In the genomic region with DNA sequence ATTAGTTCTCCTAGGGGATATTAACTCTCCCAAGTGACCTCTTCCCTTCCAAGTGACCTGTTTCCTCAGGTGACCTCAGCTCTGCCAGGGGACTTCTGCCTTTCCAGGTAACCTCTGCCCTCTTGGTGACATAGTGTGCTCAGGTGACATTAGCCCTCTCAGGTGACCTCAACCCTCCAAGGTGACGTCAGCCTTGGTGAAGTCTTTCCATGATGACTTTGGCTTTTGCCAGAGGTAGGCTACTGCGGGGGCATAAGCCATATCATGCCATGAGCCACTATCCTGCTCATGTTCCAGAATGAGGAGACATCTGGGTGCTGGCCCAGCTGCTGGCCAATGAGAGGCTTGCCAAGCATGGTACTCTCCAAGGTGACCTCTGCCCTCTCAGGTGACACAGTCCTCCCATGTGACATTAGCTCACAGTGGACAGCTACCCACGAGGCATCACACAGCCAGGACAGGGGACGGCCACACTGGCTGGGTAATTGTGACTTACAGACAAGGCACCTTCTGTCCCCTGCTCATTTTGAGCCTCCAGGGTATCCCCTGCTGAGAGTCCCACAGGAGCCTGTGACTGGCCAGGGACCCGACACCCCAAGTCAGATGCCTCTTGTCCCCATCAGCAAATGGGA, we compare ENCODE assay signal across 2 cellular contexts.
TF ChIP-seq lines count a peak whose summit lies in the region.

No MANE protein-coding gene starts in this region.

TF ChIP-seq in H1, 55 proteins besides CTCF, POLR2A, EP300 and RAD21:
- TF ChIP-seq KDM5A (IDR thresholded peaks at IDR 0.05; ENCODE audit: low read length) = no peak
- no peak for TF ChIP-seq YY1 (IDR thresholded peaks at IDR 0.05; ENCODE audit: low read depth, low read length)
- TF ChIP-seq, protein P1, sequence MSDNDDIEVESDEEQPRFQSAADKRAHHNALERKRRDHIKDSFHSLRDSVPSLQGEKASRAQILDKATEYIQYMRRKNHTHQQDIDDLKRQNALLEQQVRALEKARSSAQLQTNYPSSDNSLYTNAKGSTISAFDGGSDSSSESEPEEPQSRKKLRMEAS (IDR thresholded peaks at IDR 0.05) = no peak
- no peak for TF ChIP-seq RFX5 (IDR thresholded peaks at IDR 0.05; ENCODE audit: borderline replicate concordance, low read depth, low read length)
- no peak for TF ChIP-seq CBX5 (IDR thresholded peaks at IDR 0.05; ENCODE audit: low read depth, low read length)
- TF ChIP-seq HDAC6 (IDR thresholded peaks at IDR 0.05; ENCODE audit: low read depth, low read length) = no peak
- no peak for TF ChIP-seq CHD1 (IDR thresholded peaks at IDR 0.05; ENCODE audit: low read depth, low read length)
- no peak for TF ChIP-seq SP2 (IDR thresholded peaks at IDR 0.05; ENCODE audit: low read length)
- TF ChIP-seq SIRT6 (IDR thresholded peaks at IDR 0.05; ENCODE audit: low read length) = no peak
- TF ChIP-seq KDM4A (IDR thresholded peaks at IDR 0.05; ENCODE audit: low read depth, low read length, severe bottlenecking) = no peak
- TF ChIP-seq SIX5 (IDR thresholded peaks at IDR 0.05; ENCODE audit: low read depth, low read length) = no peak
- TF ChIP-seq, protein P2, sequence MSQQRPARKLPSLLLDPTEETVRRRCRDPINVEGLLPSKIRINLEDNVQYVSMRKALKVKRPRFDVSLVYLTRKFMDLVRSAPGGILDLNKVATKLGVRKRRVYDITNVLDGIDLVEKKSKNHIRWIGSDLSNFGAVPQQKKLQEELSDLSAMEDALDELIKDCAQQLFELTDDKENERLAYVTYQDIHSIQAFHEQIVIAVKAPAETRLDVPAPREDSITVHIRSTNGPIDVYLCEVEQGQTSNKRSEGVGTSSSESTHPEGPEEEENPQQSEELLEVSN (IDR thresholded peaks at IDR 0.05) = no peak
- TF ChIP-seq EZH2 (IDR thresholded peaks at IDR 0.05; ENCODE audit: low read depth, low read length, severe bottlenecking) = no peak
- TF ChIP-seq SRF (IDR thresholded peaks at IDR 0.05; ENCODE audit: low read depth, low read length) = no peak
- TF ChIP-seq ZNF274 (IDR thresholded peaks at IDR 0.05; ENCODE audit: borderline replicate concordance, extremely low read depth, low read length) = no peak
- no peak for TF ChIP-seq TAF1 (IDR thresholded peaks at IDR 0.05; ENCODE audit: low read depth, low read length)
- TF ChIP-seq BRCA1 (IDR thresholded peaks at IDR 0.05; ENCODE audit: low read depth, low read length) = no peak
- TF ChIP-seq HDAC2 (IDR thresholded peaks at IDR 0.05; ENCODE audit: borderline replicate concordance in 1 of 2, low read depth in 2 of 2, low read length in 2 of 2) = no peak
- TF ChIP-seq SP4 (IDR thresholded peaks at IDR 0.05; ENCODE audit: low read length) = no peak
- no peak for TF ChIP-seq KDM1A (IDR thresholded peaks at IDR 0.05; ENCODE audit: borderline replicate concordance, low read length)
TF ChIP-seq in H1: peak in this region for 0.

TF ChIP-seq in HepG2, 621 proteins besides CTCF, POLR2A, EP300 and RAD21:
- TF ChIP-seq CREB1 (IDR thresholded peaks at IDR 0.05) (peak; percentile 90), CREB1 (CRISPR knock-in tag; IDR thresholded peaks at IDR 0.05) (no peak), ZFAT (CRISPR knock-in tag; conservative IDR thresholded peaks at IDR 0.05) (no peak), ZSCAN29 (CRISPR knock-in tag; conservative IDR thresholded peaks at IDR 0.05) (no peak), ATF7 (IDR thresholded peaks at IDR 0.05) (peak; percentile 78), ATF7 (CRISPR knock-in tag; IDR thresholded peaks at IDR 0.05) (no peak)
- TF ChIP-seq, protein P3, sequence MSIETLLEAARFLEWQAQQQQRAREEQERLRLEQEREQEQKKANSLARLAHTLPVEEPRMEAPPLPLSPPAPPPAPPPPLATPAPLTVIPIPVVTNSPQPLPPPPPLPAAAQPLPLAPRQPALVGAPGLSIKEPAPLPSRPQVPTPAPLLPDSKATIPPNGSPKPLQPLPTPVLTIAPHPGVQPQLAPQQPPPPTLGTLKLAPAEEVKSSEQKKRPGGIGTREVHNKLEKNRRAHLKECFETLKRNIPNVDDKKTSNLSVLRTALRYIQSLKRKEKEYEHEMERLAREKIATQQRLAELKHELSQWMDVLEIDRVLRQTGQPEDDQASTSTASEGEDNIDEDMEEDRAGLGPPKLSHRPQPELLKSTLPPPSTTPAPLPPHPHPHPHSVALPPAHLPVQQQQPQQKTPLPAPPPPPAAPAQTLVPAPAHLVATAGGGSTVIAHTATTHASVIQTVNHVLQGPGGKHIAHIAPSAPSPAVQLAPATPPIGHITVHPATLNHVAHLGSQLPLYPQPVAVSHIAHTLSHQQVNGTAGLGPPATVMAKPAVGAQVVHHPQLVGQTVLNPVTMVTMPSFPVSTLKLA (IDR thresholded peaks at IDR 0.05) = peak; percentile 46; the same call in 1 of the 2 replicates
